ENCODE assay signal across 8 cellular contexts in the genomic region with DNA sequence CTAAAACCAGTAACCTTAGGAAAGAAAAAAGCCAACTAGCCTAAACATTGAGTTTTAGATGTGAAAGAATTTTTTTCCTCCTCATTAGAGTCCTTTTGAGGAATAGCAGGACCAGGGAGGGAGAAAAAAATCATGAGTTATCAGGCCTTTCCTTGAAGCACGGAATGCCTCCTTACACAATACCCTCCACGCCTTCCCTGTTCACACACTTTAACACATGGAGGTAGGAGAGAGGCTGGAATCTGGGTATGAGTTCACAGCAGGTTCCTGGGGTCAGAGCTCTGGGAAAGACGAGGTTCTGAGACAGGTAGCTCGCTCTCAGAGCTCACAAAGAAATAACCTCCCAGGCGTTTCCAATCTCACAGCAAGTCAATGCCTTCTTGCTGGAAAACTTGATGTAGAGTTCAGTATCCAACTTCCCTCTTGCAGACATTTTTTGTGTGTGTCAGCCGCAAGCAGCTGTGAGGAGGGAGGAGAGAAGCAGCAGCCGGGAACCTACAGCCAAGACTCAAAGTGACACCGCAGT. TPM values are rescaled to one million over a fixed set of nuclear protein-coding genes. Genes with fewer than 3 reads are reported as not detected.
DNase-seq lines count a peak whose midpoint lies in the region; ATAC-seq and TF ChIP-seq lines count a peak whose summit lies in the region.

No MANE protein-coding gene starts in this region.

- in situ Hi-C loops in astrocyte of the cerebellum (cut with HindIII; ENCODE audit: low sequenced_read_pairs) = no loop called here

- DNase-seq in DMS53 (lab: John Stamatoyannopoulos, UW) (peak; percentile 53), DMS53 treated with DMSO at 0.1 percent for 48 hours (lab: John Stamatoyannopoulos, UW; ENCODE audit: unreplicated experiment) (no peak), astrocyte of the cerebellum (ENCODE audit: low read depth) (no peak), testis (no peak)

- WGBS in HUES64 = 21% methylated on average over 6 of the region's 8 CpGs
- WGBS in testis, 2 donors = 2 to 8% methylated on average over 8 of the region's 8 CpGs

- no peak overlapping the region for H3K27ac ChIP-seq in HUES64 (ENCODE audit: low read depth, low read length)
- H3K27ac ChIP-seq in layer of hippocampus (ENCODE audit: low read depth, low read length) = peak overlapping the region; percentile 60
- H3K27ac ChIP-seq in testis = peak overlapping the region; percentile 82 to 83

- TF ChIP-seq POLR2A in testis (IDR thresholded peaks at IDR 0.05) = no peak

- ATAC-seq in GM18498 (IDR thresholded peaks at IDR 0.05; ENCODE audit: unreplicated experiment) (no peak), HG03520 (IDR thresholded peaks at IDR 0.05; ENCODE audit: unreplicated experiment) (no peak)

- no peaks in the 10 kb centered on the region for H3K36me3 ChIP-seq in HUES64 (ENCODE audit: insufficient read depth, low read length)
- H3K36me3 ChIP-seq in testis (ENCODE audit: low read depth, missing control alignments) = no peaks in the 10 kb centered on the region

- intact Hi-C loops in testis (cut with DNase I; ENCODE audit: low total_unique reads) = no loop called here

- H3K4me1 ChIP-seq in HUES64 (ENCODE audit: insufficient read depth, low read length) (no peaks in the 10 kb centered on the region), testis (peaks cover 4% of the 10 kb centered on the region)

- H3K4me3 ChIP-seq in HUES64 (ENCODE audit: low read length) (peak overlapping the region; percentile 96), astrocyte of the cerebellum (ENCODE audit: low read depth, low read length) (peak overlapping the region; percentile 73), testis (peak overlapping the region; percentile 78 to 92)

- H3K27me3 ChIP-seq in HUES64 (ENCODE audit: insufficient read depth, low read length) (no peaks in the 10 kb centered on the region), layer of hippocampus (ENCODE audit: control insufficient read depth, insufficient read depth, low read length) (no peaks in the 10 kb centered on the region), testis (no peaks in the 10 kb centered on the region)

- TF ChIP-seq CTCF in astrocyte of the cerebellum (IDR thresholded peaks at IDR 0.05; ENCODE audit: low read depth, low read length, missing control alignments) (no peak), testis (IDR thresholded peaks at IDR 0.05) (no peak)

- peak overlapping the region; percentile 95 for H3K9ac ChIP-seq in HUES64 (ENCODE audit: low read depth, low read length)

- H3K9me3 ChIP-seq in HUES64 (ENCODE audit: insufficient read depth, low read depth, low read length) (no peaks in the 10 kb centered on the region), testis (no peaks in the 10 kb centered on the region)

RNA-seq across cellular contexts. Expression of gene ZNF573, which starts 0.7 kb away (rescaled TPM):
- 4.7 TPM for polyA plus RNA-seq in HUES64 (2013, experiment 1 of 2)
- polyA plus RNA-seq in HUES64 (2013, experiment 2 of 2) = 5.7 TPM
- total RNA-seq in testis = 10 to 100 TPM; 13.4 to 17.8 TPM
- polyA plus RNA-seq in testis (ENCODE audit: insufficient read depth, low read depth, low replicate concordance) = 12.7 TPM

RNA-seq across cellular contexts. Expression of gene ZNF607, which starts 59.1 kb away (rescaled TPM):
- polyA plus RNA-seq in HUES64 (2013, experiment 1 of 2) = 9.7 TPM
- polyA plus RNA-seq in HUES64 (2013, experiment 2 of 2) = 9.8 TPM
- 10 to 100 TPM in 1 of 2 donors, 1 to 10 TPM in 1; 7.7 to 10.2 TPM for total RNA-seq in testis
- polyA plus RNA-seq in testis (ENCODE audit: insufficient read depth, low read depth, low replicate concordance) = 9.6 TPM
